In the genomic region with DNA sequence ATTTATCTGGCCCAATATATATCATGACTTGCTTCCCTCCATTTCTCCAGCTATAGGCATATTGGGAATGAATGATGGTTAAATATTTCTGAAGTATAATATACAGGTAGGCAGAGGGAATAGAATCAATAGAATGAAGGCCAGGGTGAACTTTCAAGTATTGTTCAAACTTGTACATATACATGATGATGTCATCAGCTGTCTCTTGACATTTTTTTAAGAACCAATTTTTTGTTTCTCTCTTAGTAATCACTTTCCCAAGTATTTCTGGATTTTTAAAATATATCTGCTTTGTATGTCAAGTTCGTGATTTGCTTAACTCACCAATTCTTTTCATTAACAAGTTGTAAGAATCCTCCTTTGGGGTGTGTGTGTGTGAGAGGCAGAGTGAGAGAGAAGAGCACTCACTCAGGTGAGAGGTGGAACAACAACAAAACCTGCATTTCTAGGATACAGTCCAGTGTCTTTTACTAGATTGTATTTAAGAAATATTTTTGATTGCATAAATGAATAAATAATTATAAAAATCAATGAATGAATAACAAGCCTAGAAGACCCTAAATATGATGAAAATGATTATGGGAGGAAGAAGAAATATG, we compare ENCODE assay signal across 1 cellular context.
TF ChIP-seq lines count a peak whose summit lies in the region.

No MANE protein-coding gene starts in this region.

TF ChIP-seq in SK-N-SH treated with all-trans-retinoic acid at 6 μM for 48 hours, 23 proteins besides CTCF, POLR2A, EP300 and RAD21 (continued from another document):
- TF ChIP-seq, protein P1, sequence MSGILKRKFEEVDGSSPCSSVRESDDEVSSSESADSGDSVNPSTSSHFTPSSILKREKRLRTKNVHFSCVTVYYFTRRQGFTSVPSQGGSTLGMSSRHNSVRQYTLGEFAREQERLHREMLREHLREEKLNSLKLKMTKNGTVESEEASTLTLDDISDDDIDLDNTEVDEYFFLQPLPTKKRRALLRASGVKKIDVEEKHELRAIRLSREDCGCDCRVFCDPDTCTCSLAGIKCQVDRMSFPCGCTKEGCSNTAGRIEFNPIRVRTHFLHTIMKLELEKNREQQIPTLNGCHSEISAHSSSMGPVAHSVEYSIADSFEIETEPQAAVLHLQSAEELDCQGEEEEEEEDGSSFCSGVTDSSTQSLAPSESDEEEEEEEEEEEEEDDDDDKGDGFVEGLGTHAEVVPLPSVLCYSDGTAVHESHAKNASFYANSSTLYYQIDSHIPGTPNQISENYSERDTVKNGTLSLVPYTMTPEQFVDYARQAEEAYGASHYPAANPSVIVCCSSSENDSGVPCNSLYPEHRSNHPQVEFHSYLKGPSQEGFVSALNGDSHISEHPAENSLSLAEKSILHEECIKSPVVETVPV (CRISPR knock-in tag; IDR thresholded peaks at IDR 0.05) = no peak
- TF ChIP-seq, protein P2, sequence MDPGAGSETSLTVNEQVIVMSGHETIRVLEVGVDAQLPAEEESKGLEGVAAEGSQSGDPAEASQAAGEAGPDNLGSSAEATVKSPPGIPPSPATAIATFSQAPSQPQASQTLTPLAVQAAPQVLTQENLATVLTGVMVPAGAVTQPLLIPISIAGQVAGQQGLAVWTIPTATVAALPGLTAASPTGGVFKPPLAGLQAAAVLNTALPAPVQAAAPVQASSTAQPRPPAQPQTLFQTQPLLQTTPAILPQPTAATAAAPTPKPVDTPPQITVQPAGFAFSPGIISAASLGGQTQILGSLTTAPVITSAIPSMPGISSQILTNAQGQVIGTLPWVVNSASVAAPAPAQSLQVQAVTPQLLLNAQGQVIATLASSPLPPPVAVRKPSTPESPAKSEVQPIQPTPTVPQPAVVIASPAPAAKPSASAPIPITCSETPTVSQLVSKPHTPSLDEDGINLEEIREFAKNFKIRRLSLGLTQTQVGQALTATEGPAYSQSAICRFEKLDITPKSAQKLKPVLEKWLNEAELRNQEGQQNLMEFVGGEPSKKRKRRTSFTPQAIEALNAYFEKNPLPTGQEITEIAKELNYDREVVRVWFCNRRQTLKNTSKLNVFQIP (CRISPR knock-in tag; IDR thresholded peaks at IDR 0.05; ENCODE audit: borderline replicate concordance, low read depth) = no peak
- TF ChIP-seq TOX (CRISPR knock-in tag; IDR thresholded peaks at IDR 0.05; ENCODE audit: borderline replicate concordance) (no peak), ZNF565 (CRISPR knock-in tag; conservative IDR thresholded peaks at IDR 0.05; ENCODE audit: low read depth) (no peak), ZNF70 (CRISPR knock-in tag; IDR thresholded peaks at IDR 0.05) (no peak)
- TF ChIP-seq, protein P3, sequence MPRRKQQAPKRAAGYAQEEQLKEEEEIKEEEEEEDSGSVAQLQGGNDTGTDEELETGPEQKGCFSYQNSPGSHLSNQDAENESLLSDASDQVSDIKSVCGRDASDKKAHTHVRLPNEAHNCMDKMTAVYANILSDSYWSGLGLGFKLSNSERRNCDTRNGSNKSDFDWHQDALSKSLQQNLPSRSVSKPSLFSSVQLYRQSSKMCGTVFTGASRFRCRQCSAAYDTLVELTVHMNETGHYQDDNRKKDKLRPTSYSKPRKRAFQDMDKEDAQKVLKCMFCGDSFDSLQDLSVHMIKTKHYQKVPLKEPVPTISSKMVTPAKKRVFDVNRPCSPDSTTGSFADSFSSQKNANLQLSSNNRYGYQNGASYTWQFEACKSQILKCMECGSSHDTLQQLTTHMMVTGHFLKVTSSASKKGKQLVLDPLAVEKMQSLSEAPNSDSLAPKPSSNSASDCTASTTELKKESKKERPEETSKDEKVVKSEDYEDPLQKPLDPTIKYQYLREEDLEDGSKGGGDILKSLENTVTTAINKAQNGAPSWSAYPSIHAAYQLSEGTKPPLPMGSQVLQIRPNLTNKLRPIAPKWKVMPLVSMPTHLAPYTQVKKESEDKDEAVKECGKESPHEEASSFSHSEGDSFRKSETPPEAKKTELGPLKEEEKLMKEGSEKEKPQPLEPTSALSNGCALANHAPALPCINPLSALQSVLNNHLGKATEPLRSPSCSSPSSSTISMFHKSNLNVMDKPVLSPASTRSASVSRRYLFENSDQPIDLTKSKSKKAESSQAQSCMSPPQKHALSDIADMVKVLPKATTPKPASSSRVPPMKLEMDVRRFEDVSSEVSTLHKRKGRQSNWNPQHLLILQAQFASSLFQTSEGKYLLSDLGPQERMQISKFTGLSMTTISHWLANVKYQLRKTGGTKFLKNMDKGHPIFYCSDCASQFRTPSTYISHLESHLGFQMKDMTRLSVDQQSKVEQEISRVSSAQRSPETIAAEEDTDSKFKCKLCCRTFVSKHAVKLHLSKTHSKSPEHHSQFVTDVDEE (CRISPR knock-in tag; IDR thresholded peaks at IDR 0.05) = no peak
